ENCODE assay signal across 27 cellular contexts in the genomic region with DNA sequence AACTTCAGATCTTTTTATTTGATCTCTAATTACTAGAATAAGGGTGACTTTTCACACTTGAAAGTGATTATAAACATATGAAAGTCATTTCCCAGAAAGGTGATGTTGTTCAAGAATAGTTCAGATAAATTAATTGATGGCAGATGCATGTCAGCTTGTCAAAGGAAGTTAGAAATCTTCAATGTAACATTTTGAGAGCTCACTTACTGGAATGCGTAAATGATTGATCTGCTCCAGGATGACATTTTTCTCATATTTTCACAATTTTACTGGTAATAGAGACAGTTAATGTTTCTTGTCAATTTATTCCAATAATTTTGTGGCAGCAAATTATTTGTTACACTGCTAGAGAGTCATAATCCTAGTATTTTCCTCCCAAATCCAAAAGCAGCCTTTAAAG.
"Had no signal": no experiment of that assay in that cellular context is flagged by ENCODE, and none has a peak within 500 bp of the region (broad histone marks: within the 10 kb centered on the region; RNA-seq: fewer than 3 reads in every experiment).

No MANE protein-coding gene starts in this region.

- ATAC-seq: stimulated activated effector memory CD8-positive, alpha-beta T cell treated with anti-CD3 and anti-CD28 coated beads, Interleukin-12 subunit alpha, Interleukin-12 subunit beta, amount 100 ng/mL, for 72 hours; stimulated activated memory B cell treated with anti-CD40 and anti-IgM and Interleukin-4, amounts not matched to agents 10 μg/mL and 1 μg/mL and 100 μg/mL, for 72 hours; stimulated activated naive B cell treated with anti-CD40 and anti-IgM and Interleukin-4, amounts not matched to agents 10 μg/mL and 1 μg/mL and 100 μg/mL, for 72 hours; stimulated activated naive CD8-positive, alpha-beta T cell treated with anti-CD3 and anti-CD28 coated beads, Interleukin-15, amount 100 ng/mL, for 72 hours; stimulated activated naive CD8-positive, alpha-beta T cell treated with anti-CD3 and anti-CD28 coated beads, Interleukin-15, Interleukin-2, amounts not matched to agents 100 U/mL and 50 U/mL, for 24 hours; upper lobe of right lung had no signal

- H3K9me3 ChIP-seq: stomach, suprapubic skin, testis, thoracic aorta, thyroid gland, tibial artery, tibial nerve, transverse colon, upper lobe of left lung, upper lobe of right lung, uterus, vagina had no signal

- H3K36me3 ChIP-seq: stomach, suprapubic skin, thoracic aorta, thyroid gland, tibial artery, tibial nerve, transverse colon, upper lobe of left lung, upper lobe of right lung, uterus, vagina had no signal

- H3K27ac ChIP-seq: stomach, suprapubic skin, testis, thoracic aorta, thyroid gland, tibial artery, tibial nerve, transverse colon, upper lobe of left lung, upper lobe of right lung, uterus, vagina had no signal

- FAIRE-seq: urothelium cell line had no signal

- H3K27me3 ChIP-seq: stomach, suprapubic skin, testis, thyroid gland, tibial artery, tibial nerve, transverse colon, upper lobe of left lung, upper lobe of right lung, uterus, vagina had no signal

- H3K4me1 ChIP-seq: stomach, suprapubic skin, testis, thyroid gland, tibial artery, tibial nerve, transverse colon, upper lobe of left lung, upper lobe of right lung, uterus, vagina had no signal

- DNase-seq: stimulated activated CD4-positive, alpha-beta T cell treated with anti-CD3 and anti-CD28 coated beads, Interleukin-2, amount 100 ng/mL, for 48 hours; stimulated activated CD4-positive, alpha-beta T cell treated with anti-CD3 and anti-CD28 coated beads, Interleukin-4, amount 100 ng/mL, for 1 hour; stimulated activated CD4-positive, alpha-beta T cell treated with anti-CD3 and anti-CD28 coated beads, Interleukin-4, amount 100 ng/mL, for 24 hours; stimulated activated CD4-positive, alpha-beta T cell treated with anti-CD3 and anti-CD28 coated beads, Interleukin-4, amount 100 ng/mL, for 4 hours; stimulated activated CD8-positive, alpha-beta memory T cell treated with anti-CD3 and anti-CD28 coated beads, Interleukin-4, amount 100 ng/mL, for 48 hours; stimulated activated naive B cell treated with anti-CD40 and anti-IgM and Interleukin-4, amounts not matched to agents 10 μg/mL and 1 μg/mL and 100 μg/mL, for 72 hours; stimulated activated naive CD4-positive, alpha-beta T cell; stimulated activated naive CD4-positive, alpha-beta T cell treated with Interleukin-2 at 50 U/mL for 16 hours; stimulated activated naive CD8-positive, alpha-beta T cell treated with anti-CD3 and anti-CD28 coated beads, Interleukin-15, amount 100 ng/mL, for 72 hours; stimulated activated naive CD8-positive, alpha-beta T cell treated with anti-CD3 and anti-CD28 coated beads, Interleukin-15, Interleukin-2, amounts not matched to agents 100 U/mL and 50 U/mL, for 24 hours; stomach; substantia nigra; testis; thyroid gland; tibial artery; transverse colon; trophoblast cell; upper lobe of left lung; upper lobe of right lung; uterus had no signal

- H3K4me3 ChIP-seq: stomach, suprapubic skin, testis, thoracic aorta, thyroid gland, tibial artery, tibial nerve, transverse colon, upper lobe of left lung, upper lobe of right lung, uterus, vagina had no signal
